In the genomic region with DNA sequence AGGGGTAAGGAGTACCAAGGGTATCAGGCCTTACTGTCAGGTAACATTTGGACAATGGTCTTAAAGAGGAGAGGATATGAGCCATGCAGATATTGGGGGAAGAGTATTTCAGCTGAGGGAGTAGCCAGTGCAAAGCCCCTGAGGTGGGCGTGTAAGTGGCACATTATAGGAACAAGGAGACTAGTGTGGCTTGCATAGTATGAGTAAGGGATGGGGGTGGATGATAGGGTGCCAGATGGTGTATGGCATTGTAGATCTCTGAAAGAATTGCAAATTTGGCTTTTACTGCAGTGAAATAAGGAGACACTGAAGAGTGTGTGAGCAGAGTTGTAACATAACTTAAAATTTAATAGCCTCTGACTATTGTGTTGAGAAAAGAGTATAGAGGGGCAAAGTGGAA, we compare ENCODE assay signal across 22 cellular contexts.
"Had no signal": no experiment of that assay in that cellular context is flagged by ENCODE, and none has a peak within 500 bp of the region (broad histone marks: within the 10 kb centered on the region; RNA-seq: fewer than 3 reads in every experiment).

No MANE protein-coding gene starts in this region.

- ATAC-seq: activated CD8-positive, alpha-beta T cell treated with anti-CD3 and anti-CD28 coated beads for 36 hours; activated naive CD8-positive, alpha-beta T cell treated with anti-CD3 and anti-CD28 coated beads, Interleukin-2, amount 50 U/mL, for 24 hours; activated T-cell treated with anti-CD3 and anti-CD28 coated beads, Interleukin-2, amount 50 U/mL, for 4 hours had no signal

- DNase-seq: activated B cell treated with CpG ODN at 0.5 μM for 24 hours; activated CD4-positive, alpha-beta memory T cell treated with anti-CD3 and anti-CD28 coated beads for 36 hours; activated CD4-positive, alpha-beta T cell treated with anti-CD3 and anti-CD28 coated beads for 4 hours; activated CD4-positive, alpha-beta T cell treated with anti-CD3 and anti-CD28 coated beads, Interleukin-2, amount 10 ng/mL, durations not matched to agents 24 days and 14 days; activated CD4-positive, alpha-beta T cell treated with anti-CD3 and anti-CD28 coated beads, Interleukin-2, amount 50 U/mL, for 1 hour; activated CD4-positive, alpha-beta T cell treated with anti-CD3 and anti-CD28 coated beads, Interleukin-2, amount 50 U/mL, for 4 hours; activated CD4-positive, CD25-positive, alpha-beta regulatory T cell treated with anti-CD3 and anti-CD28 coated beads, Interleukin-2, amount 50 U/mL, for 72 hours; activated CD8-positive, alpha-beta memory T cell treated with anti-CD3 and anti-CD28 coated beads, Interleukin-2, amount 50 U/mL, for 4 hours; activated CD8-positive, alpha-beta T cell treated with anti-CD3 and anti-CD28 coated beads for 36 hours; activated effector memory CD4-positive, alpha-beta T cell treated with Interleukin-2 at 50 U/mL for 16 hours; activated gamma-delta T cell; activated naive CD4-positive, alpha-beta T cell treated with anti-CD3 and anti-CD28 coated beads, Interleukin-2, amount 10 ng/mL, durations not matched to agents 7 days and 5 days; activated naive CD4-positive, alpha-beta T cell treated with Interleukin-2 at 50 U/mL for 16 hours; activated naive CD8-positive, alpha-beta T cell treated with anti-CD3 and anti-CD28 coated beads, Interleukin-2, amount 10 ng/mL, durations not matched to agents 7 days and 5 days; activated naive CD8-positive, alpha-beta T cell treated with anti-CD3 and anti-CD28 coated beads, Interleukin-2, amount 50 U/mL, for 24 hours; activated T-cell treated with anti-CD3 and anti-CD28 coated beads for 4 hours; activated T-cell treated with anti-CD3 and anti-CD28 coated beads, Interleukin-2, amount 50 U/mL, for 1 hour; activated T-cell treated with anti-CD3 and anti-CD28 coated beads, Interleukin-2, amount 50 U/mL, for 4 hours; caudate nucleus; cerebellar nuclear complex; T-helper 2 cell; T-helper 9 cell had no signal
